In the genomic region with DNA sequence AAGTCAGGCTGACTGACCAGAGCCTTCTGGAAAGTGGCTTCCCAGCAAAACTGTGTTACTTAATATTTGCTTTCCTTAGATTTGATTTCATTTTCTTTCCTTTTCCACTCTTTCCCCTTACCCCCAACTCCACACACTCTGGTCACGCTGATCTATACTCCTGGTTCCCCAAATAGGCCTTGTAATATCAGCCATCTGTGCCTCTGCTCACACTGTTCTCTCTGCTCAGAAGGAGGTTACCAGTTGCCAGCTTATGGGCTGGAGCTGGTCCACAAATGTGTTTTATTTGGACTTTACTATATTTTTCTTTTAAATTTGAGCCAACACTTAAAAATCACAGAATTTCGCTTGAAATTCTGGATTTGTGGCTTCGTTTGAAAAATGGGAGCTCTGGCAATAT, we compare ENCODE assay signal across 2 cellular contexts.
TF ChIP-seq lines count a peak whose summit lies in the region.

No MANE protein-coding gene starts in this region.

TF ChIP-seq in GM23338, 12 proteins besides CTCF, POLR2A, EP300 and RAD21:
- TF ChIP-seq, protein P1, sequence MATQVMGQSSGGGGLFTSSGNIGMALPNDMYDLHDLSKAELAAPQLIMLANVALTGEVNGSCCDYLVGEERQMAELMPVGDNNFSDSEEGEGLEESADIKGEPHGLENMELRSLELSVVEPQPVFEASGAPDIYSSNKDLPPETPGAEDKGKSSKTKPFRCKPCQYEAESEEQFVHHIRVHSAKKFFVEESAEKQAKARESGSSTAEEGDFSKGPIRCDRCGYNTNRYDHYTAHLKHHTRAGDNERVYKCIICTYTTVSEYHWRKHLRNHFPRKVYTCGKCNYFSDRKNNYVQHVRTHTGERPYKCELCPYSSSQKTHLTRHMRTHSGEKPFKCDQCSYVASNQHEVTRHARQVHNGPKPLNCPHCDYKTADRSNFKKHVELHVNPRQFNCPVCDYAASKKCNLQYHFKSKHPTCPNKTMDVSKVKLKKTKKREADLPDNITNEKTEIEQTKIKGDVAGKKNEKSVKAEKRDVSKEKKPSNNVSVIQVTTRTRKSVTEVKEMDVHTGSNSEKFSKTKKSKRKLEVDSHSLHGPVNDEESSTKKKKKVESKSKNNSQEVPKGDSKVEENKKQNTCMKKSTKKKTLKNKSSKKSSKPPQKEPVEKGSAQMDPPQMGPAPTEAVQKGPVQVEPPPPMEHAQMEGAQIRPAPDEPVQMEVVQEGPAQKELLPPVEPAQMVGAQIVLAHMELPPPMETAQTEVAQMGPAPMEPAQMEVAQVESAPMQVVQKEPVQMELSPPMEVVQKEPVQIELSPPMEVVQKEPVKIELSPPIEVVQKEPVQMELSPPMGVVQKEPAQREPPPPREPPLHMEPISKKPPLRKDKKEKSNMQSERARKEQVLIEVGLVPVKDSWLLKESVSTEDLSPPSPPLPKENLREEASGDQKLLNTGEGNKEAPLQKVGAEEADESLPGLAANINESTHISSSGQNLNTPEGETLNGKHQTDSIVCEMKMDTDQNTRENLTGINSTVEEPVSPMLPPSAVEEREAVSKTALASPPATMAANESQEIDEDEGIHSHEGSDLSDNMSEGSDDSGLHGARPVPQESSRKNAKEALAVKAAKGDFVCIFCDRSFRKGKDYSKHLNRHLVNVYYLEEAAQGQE (IDR thresholded peaks at IDR 0.05; ENCODE audit: unreplicated experiment) = no peak
- TF ChIP-seq NANOG (IDR thresholded peaks at IDR 0.05; ENCODE audit: borderline replicate concordance) (no peak), POLR2AphosphoS5 (IDR thresholded peaks at IDR 0.05; ENCODE audit: low read depth) (no peak), CREB1 (CRISPR knock-in tag; IDR thresholded peaks at IDR 0.05; ENCODE audit: low read depth) (no peak), STAT1 (IDR thresholded peaks at IDR 0.05; ENCODE audit: unreplicated experiment) (no peak), ZNF114 (CRISPR knock-in tag; IDR thresholded peaks at IDR 0.05) (no peak)
- TF ChIP-seq, protein P2, sequence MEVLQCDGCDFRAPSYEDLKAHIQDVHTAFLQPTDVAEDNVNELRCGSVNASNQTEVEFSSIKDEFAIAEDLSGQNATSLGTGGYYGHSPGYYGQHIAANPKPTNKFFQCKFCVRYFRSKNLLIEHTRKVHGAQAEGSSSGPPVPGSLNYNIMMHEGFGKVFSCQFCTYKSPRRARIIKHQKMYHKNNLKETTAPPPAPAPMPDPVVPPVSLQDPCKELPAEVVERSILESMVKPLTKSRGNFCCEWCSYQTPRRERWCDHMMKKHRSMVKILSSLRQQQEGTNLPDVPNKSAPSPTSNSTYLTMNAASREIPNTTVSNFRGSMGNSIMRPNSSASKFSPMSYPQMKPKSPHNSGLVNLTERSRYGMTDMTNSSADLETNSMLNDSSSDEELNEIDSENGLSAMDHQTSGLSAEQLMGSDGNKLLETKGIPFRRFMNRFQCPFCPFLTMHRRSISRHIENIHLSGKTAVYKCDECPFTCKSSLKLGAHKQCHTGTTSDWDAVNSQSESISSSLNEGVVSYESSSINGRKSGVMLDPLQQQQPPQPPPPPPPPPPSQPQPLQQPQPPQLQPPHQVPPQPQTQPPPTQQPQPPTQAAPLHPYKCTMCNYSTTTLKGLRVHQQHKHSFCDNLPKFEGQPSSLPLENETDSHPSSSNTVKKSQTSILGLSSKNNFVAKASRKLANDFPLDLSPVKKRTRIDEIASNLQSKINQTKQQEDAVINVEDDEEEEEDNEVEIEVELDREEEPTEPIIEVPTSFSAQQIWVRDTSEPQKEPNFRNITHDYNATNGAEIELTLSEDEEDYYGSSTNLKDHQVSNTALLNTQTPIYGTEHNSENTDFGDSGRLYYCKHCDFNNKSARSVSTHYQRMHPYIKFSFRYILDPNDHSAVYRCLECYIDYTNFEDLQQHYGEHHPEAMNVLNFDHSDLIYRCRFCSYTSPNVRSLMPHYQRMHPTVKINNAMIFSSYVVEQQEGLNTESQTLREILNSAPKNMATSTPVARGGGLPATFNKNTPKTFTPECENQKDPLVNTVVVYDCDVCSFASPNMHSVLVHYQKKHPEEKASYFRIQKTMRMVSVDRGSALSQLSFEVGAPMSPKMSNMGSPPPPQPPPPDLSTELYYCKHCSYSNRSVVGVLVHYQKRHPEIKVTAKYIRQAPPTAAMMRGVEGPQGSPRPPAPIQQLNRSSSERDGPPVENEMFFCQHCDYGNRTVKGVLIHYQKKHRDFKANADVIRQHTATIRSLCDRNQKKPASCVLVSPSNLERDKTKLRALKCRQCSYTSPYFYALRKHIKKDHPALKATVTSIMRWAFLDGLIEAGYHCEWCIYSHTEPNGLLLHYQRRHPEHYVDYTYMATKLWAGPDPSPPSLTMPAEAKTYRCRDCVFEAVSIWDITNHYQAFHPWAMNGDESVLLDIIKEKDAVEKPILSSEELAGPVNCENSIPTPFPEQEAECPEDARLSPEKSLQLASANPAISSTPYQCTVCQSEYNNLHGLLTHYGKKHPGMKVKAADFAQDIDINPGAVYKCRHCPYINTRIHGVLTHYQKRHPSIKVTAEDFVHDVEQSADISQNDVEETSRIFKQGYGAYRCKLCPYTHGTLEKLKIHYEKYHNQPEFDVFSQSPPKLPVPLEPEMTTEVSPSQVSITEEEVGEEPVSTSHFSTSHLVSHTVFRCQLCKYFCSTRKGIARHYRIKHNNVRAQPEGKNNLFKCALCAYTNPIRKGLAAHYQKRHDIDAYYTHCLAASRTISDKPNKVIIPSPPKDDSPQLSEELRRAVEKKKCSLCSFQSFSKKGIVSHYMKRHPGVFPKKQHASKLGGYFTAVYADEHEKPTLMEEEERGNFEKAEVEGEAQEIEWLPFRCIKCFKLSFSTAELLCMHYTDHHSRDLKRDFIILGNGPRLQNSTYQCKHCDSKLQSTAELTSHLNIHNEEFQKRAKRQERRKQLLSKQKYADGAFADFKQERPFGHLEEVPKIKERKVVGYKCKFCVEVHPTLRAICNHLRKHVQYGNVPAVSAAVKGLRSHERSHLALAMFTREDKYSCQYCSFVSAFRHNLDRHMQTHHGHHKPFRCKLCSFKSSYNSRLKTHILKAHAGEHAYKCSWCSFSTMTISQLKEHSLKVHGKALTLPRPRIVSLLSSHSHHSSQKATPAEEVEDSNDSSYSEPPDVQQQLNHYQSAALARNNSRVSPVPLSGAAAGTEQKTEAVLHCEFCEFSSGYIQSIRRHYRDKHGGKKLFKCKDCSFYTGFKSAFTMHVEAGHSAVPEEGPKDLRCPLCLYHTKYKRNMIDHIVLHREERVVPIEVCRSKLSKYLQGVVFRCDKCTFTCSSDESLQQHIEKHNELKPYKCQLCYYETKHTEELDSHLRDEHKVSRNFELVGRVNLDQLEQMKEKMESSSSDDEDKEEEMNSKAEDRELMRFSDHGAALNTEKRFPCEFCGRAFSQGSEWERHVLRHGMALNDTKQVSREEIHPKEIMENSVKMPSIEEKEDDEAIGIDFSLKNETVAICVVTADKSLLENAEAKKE (CRISPR knock-in tag; IDR thresholded peaks at IDR 0.05) = no peak
TF ChIP-seq in GM23338: peak in this region for 0.

TF ChIP-seq in H1, 55 proteins besides CTCF, POLR2A, EP300 and RAD21:
- TF ChIP-seq FOSL1 (IDR thresholded peaks at IDR 0.05; ENCODE audit: insufficient read depth, low read depth, low read length) (no peak), KDM5A (IDR thresholded peaks at IDR 0.05; ENCODE audit: low read length) (no peak), TBP (IDR thresholded peaks at IDR 0.05; ENCODE audit: low read depth, low read length) (no peak), YY1 (IDR thresholded peaks at IDR 0.05; ENCODE audit: low read depth, low read length) (no peak), GABPA (IDR thresholded peaks at IDR 0.05; ENCODE audit: borderline replicate concordance, insufficient read depth, low read length) (no peak), EGR1 (IDR thresholded peaks at IDR 0.05; ENCODE audit: borderline replicate concordance, low read depth, low read length) (no peak), PHF8 (conservative IDR thresholded peaks at IDR 0.05; ENCODE audit: low read depth, low read length) (no peak), MAFK (IDR thresholded peaks at IDR 0.05; ENCODE audit: low read depth, low read length) (no peak)
